2 cellular contexts compared by ENCODE assay signal in the genomic region with DNA sequence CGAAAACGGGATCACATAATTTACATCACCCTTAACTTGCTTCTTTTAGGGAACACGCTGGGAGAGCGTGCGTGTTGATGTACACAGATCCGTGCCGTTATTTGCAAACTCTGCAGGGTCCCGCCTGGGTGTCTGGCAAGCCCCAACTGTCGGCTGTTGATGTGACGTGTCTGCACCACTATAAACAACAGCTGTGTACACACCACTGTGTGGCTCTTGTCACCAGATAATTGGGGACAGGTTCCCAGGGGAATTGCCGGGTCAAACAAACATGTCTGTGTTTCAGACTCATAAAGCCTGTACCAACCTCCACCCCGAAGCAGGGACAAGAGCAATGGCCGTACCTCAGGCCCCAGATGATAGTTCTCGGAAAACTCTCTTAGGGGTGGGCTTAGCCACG.
TF ChIP-seq lines count a peak whose summit lies in the region.

No MANE protein-coding gene starts in this region.

TF ChIP-seq in SK-N-SH, 30 proteins besides CTCF, POLR2A, EP300 and RAD21 (continued from another document):
- TF ChIP-seq, protein P1, sequence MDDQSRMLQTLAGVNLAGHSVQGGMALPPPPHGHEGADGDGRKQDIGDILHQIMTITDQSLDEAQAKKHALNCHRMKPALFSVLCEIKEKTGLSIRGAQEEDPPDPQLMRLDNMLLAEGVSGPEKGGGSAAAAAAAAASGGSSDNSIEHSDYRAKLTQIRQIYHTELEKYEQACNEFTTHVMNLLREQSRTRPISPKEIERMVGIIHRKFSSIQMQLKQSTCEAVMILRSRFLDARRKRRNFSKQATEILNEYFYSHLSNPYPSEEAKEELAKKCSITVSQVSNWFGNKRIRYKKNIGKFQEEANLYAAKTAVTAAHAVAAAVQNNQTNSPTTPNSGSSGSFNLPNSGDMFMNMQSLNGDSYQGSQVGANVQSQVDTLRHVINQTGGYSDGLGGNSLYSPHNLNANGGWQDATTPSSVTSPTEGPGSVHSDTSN (IDR thresholded peaks at IDR 0.05), result no peak

TF ChIP-seq in SK-N-SH treated with all-trans-retinoic acid at 6 μM for 48 hours, 23 proteins besides CTCF, POLR2A, EP300 and RAD21 (continued from another document):
- TF ChIP-seq, protein P2, sequence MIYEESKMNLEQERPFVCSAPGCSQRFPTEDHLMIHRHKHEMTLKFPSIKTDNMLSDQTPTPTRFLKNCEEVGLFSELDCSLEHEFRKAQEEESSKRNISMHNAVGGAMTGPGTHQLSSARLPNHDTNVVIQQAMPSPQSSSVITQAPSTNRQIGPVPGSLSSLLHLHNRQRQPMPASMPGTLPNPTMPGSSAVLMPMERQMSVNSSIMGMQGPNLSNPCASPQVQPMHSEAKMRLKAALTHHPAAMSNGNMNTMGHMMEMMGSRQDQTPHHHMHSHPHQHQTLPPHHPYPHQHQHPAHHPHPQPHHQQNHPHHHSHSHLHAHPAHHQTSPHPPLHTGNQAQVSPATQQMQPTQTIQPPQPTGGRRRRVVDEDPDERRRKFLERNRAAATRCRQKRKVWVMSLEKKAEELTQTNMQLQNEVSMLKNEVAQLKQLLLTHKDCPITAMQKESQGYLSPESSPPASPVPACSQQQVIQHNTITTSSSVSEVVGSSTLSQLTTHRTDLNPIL (CRISPR knock-in tag; IDR thresholded peaks at IDR 0.05; ENCODE audit: low read depth), result no peak
- no peak for TF ChIP-seq RARB (CRISPR knock-in tag; IDR thresholded peaks at IDR 0.05)
